Comparison of ENCODE assay signal across 1 cellular context in genomic region chr18:79944126-79944731, GRCh38.
TF ChIP-seq lines count a peak whose summit lies in the region.

No MANE protein-coding gene starts in this region.

TF ChIP-seq in SK-N-SH treated with all-trans-retinoic acid at 6 μM for 48 hours, 23 proteins besides CTCF, POLR2A, EP300 and RAD21 (continued from another document):
- TF ChIP-seq TSHZ2 (CRISPR knock-in tag; IDR thresholded peaks at IDR 0.05) (no peak), ZNF70 (CRISPR knock-in tag; IDR thresholded peaks at IDR 0.05) (no peak), ISL1 (CRISPR knock-in tag; IDR thresholded peaks at IDR 0.05) (no peak), ARNTL (CRISPR knock-in tag; IDR thresholded peaks at IDR 0.05; ENCODE audit: borderline replicate concordance, low read depth) (no peak), ZNF8 (CRISPR knock-in tag; IDR thresholded peaks at IDR 0.05) (no peak), ZC3H10 (CRISPR knock-in tag; IDR thresholded peaks at IDR 0.05) (no peak)
